In genomic region chr1:106717561-106717960, GRCh38 we compare ENCODE assay signal across 14 cellular contexts.
"Had no signal": no experiment of that assay in that cellular context is flagged by ENCODE, and none has a peak within 500 bp of the region (broad histone marks: within the 10 kb centered on the region; RNA-seq: fewer than 3 reads in every experiment).

No MANE protein-coding gene starts in this region.

- H3K4me3 Mint-ChIP-seq: activated CD8-positive, alpha-beta T cell treated with anti-CD3 and anti-CD28 coated beads for 36 hours; stimulated activated naive CD8-positive, alpha-beta T cell treated with anti-CD3 and anti-CD28 coated beads, Interleukin-15, amount 100 ng/mL, for 72 hours had no signal

- H3K27ac Mint-ChIP-seq: activated CD8-positive, alpha-beta T cell treated with anti-CD3 and anti-CD28 coated beads for 36 hours; stimulated activated naive CD8-positive, alpha-beta T cell treated with anti-CD3 and anti-CD28 coated beads, Interleukin-15, amount 100 ng/mL, for 72 hours had no signal

- H3K9me3 ChIP-seq: ascending aorta, ovary, testis had no signal

- H3K27me3 Mint-ChIP-seq: activated CD8-positive, alpha-beta T cell treated with anti-CD3 and anti-CD28 coated beads for 36 hours; stimulated activated naive CD8-positive, alpha-beta T cell treated with anti-CD3 and anti-CD28 coated beads, Interleukin-15, amount 100 ng/mL, for 72 hours had no signal

- DNase-seq: activated CD4-positive, alpha-beta T cell treated with anti-CD3 and anti-CD28 coated beads for 1 hour; activated CD8-positive, alpha-beta memory T cell treated with anti-CD3 and anti-CD28 coated beads, Interleukin-2, amount 50 U/mL, for 48 hours; activated CD8-positive, alpha-beta T cell treated with anti-CD3 and anti-CD28 coated beads for 36 hours; foreskin keratinocyte; head of caudate nucleus; mesendoderm; retina; stimulated activated CD4-positive, alpha-beta T cell treated with anti-CD3 and anti-CD28 coated beads, Interleukin-15, amount 100 ng/mL, for 24 hours; stimulated activated CD4-positive, alpha-beta T cell treated with anti-CD3 and anti-CD28 coated beads, Interleukin-4, amount 100 ng/mL, for 24 hours; stimulated activated naive CD8-positive, alpha-beta T cell treated with anti-CD3 and anti-CD28 coated beads, Interleukin-15, amount 100 ng/mL, for 72 hours; testis had no signal

- H3K27me3 ChIP-seq: ascending aorta, foreskin keratinocyte, ovary, testis had no signal

- H3K9me3 Mint-ChIP-seq: activated CD8-positive, alpha-beta T cell treated with anti-CD3 and anti-CD28 coated beads for 36 hours; stimulated activated naive CD8-positive, alpha-beta T cell treated with anti-CD3 and anti-CD28 coated beads, Interleukin-15, amount 100 ng/mL, for 72 hours had no signal

- H3K36me3 ChIP-seq: ascending aorta, ovary had no signal

- ATAC-seq: activated CD8-positive, alpha-beta T cell treated with anti-CD3 and anti-CD28 coated beads for 36 hours; foreskin keratinocyte; left lobe of liver; stimulated activated naive CD8-positive, alpha-beta T cell treated with anti-CD3 and anti-CD28 coated beads, Interleukin-15, amount 100 ng/mL, for 72 hours had no signal

- H3K27ac ChIP-seq: ascending aorta, foreskin keratinocyte, ovary, testis had no signal

- H3K4me3 ChIP-seq: ascending aorta, ovary, testis had no signal

- H3K4me1 Mint-ChIP-seq: stimulated activated naive CD8-positive, alpha-beta T cell treated with anti-CD3 and anti-CD28 coated beads, Interleukin-15, amount 100 ng/mL, for 72 hours had no signal

- H3K4me1 ChIP-seq: ascending aorta, foreskin keratinocyte, testis had no signal
